ENCODE assay signal across 36 cellular contexts in the genomic region with DNA sequence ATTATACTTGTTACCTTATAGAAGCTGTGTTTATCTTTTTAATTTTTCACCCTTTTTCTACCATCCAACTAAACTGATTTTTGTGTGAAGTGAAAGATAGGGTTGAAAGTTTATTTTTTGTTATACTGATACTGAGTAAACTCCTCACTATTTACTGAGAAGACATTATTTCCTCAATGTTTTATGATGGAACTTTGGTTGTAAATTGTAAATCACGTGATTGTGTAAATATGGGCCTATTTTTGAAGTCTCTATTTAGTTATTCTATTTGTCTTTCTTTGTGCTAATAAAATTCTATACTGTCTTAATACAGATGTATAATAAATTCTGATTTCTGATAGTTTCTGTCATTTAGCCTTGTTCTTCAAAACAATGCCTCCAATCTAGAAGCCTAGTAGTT.
"Had no signal": no experiment of that assay in that cellular context is flagged by ENCODE, and none has a peak within 500 bp of the region (broad histone marks: within the 10 kb centered on the region; RNA-seq: fewer than 3 reads in every experiment).

No MANE protein-coding gene starts in this region.

- H3K36me3 Mint-ChIP-seq: activated CD8-positive, alpha-beta memory T cell treated with anti-CD3 and anti-CD28 coated beads, Interleukin-2, amount 10 ng/mL, durations not matched to agents 7 days and 5 days; activated naive CD4-positive, alpha-beta T cell treated with anti-CD3 and anti-CD28 coated beads, Interleukin-2, amount 10 ng/mL, durations not matched to agents 7 days and 5 days; activated naive CD4-positive, alpha-beta T cell treated with anti-CD3 and anti-CD28 coated beads, Interleukin-2, amount 50 U/mL, for 24 hours; activated naive CD8-positive, alpha-beta T cell; activated naive CD8-positive, alpha-beta T cell treated with anti-CD3 and anti-CD28 coated beads, Interleukin-2, amount 10 ng/mL, durations not matched to agents 7 days and 5 days; WTC11 had no signal

- ATAC-seq: activated CD4-positive, alpha-beta T cell treated with anti-CD3 and anti-CD28 coated beads for 36 hours; activated CD4-positive, CD25-positive, alpha-beta regulatory T cell treated with anti-CD3 and anti-CD28 coated beads, Interleukin-2, amount 50 U/mL, for 24 hours; activated CD8-positive, alpha-beta memory T cell treated with anti-CD3 and anti-CD28 coated beads, Interleukin-2, amount 10 ng/mL, durations not matched to agents 7 days and 5 days; activated CD8-positive, alpha-beta T cell treated with anti-CD3 and anti-CD28 coated beads, Interleukin-2, amount 10 ng/mL, durations not matched to agents 7 days and 5 days; activated naive CD8-positive, alpha-beta T cell treated with anti-CD3 and anti-CD28 coated beads, Interleukin-2, amount 50 U/mL, for 24 hours; activated T-cell treated with anti-CD3 and anti-CD28 coated beads, Interleukin-2, amount 50 U/mL, for 72 hours; activated T-helper 17 cell treated with anti-CD3 and anti-CD28 coated beads, Interleukin-2, amount 50 U/mL, for 72 hours; body of pancreas; WTC11 had no signal

- H3K27ac ChIP-seq: ascending aorta, body of pancreas, brain microvascular endothelial cell, breast epithelium, WERI-Rb-1 had no signal

- H3K27me3 Mint-ChIP-seq: activated CD4-positive, alpha-beta memory T cell treated with anti-CD3 and anti-CD28 coated beads, Interleukin-2, amount 10 ng/mL, durations not matched to agents 7 days and 5 days; activated CD4-positive, alpha-beta T cell treated with anti-CD3 and anti-CD28 coated beads for 36 hours; activated CD4-positive, alpha-beta T cell treated with anti-CD3 and anti-CD28 coated beads, Interleukin-2, amount 10 ng/mL, durations not matched to agents 7 days and 5 days; activated CD8-positive, alpha-beta memory T cell treated with anti-CD3 and anti-CD28 coated beads, Interleukin-2, amount 10 ng/mL, durations not matched to agents 7 days and 5 days; activated naive CD4-positive, alpha-beta T cell treated with anti-CD3 and anti-CD28 coated beads, Interleukin-2, amount 10 ng/mL, durations not matched to agents 7 days and 5 days; activated naive CD4-positive, alpha-beta T cell treated with anti-CD3 and anti-CD28 coated beads, Interleukin-2, amount 50 U/mL, for 24 hours; activated naive CD8-positive, alpha-beta T cell; activated naive CD8-positive, alpha-beta T cell treated with anti-CD3 and anti-CD28 coated beads, Interleukin-2, amount 10 ng/mL, durations not matched to agents 7 days and 5 days; activated naive CD8-positive, alpha-beta T cell treated with anti-CD3 and anti-CD28 coated beads, Interleukin-2, amount 50 U/mL, for 24 hours; activated T-cell treated with anti-CD3 and anti-CD28 coated beads, Interleukin-2, amount 50 U/mL, for 24 hours; activated T-helper 17 cell treated with anti-CD3 and anti-CD28 coated beads, Interleukin-2, amount 50 U/mL, for 72 hours had no signal

- H3K9me3 ChIP-seq: ascending aorta, body of pancreas, breast epithelium had no signal

- H3K27ac Mint-ChIP-seq: activated CD4-positive, alpha-beta memory T cell treated with anti-CD3 and anti-CD28 coated beads, Interleukin-2, amount 10 ng/mL, durations not matched to agents 7 days and 5 days; activated CD4-positive, alpha-beta T cell treated with anti-CD3 and anti-CD28 coated beads for 36 hours; activated CD4-positive, alpha-beta T cell treated with anti-CD3 and anti-CD28 coated beads, Interleukin-2, amount 10 ng/mL, durations not matched to agents 7 days and 5 days; activated CD8-positive, alpha-beta memory T cell treated with anti-CD3 and anti-CD28 coated beads, Interleukin-2, amount 10 ng/mL, durations not matched to agents 7 days and 5 days; activated CD8-positive, alpha-beta T cell treated with anti-CD3 and anti-CD28 coated beads, Interleukin-2, amount 10 ng/mL, durations not matched to agents 7 days and 5 days; activated naive CD4-positive, alpha-beta T cell treated with anti-CD3 and anti-CD28 coated beads, Interleukin-2, amount 10 ng/mL, durations not matched to agents 7 days and 5 days; activated naive CD4-positive, alpha-beta T cell treated with anti-CD3 and anti-CD28 coated beads, Interleukin-2, amount 50 U/mL, for 24 hours; activated naive CD8-positive, alpha-beta T cell; activated naive CD8-positive, alpha-beta T cell treated with anti-CD3 and anti-CD28 coated beads, Interleukin-2, amount 10 ng/mL, durations not matched to agents 7 days and 5 days; activated naive CD8-positive, alpha-beta T cell treated with anti-CD3 and anti-CD28 coated beads, Interleukin-2, amount 50 U/mL, for 24 hours; activated T-cell treated with anti-CD3 and anti-CD28 coated beads, Interleukin-2, amount 50 U/mL, for 24 hours; activated T-cell treated with anti-CD3 and anti-CD28 coated beads, Interleukin-2, amount 50 U/mL, for 72 hours; activated T-helper 1 cell treated with anti-CD3 and anti-CD28 coated beads, Interleukin-12 subunit alpha, Interleukin-12 subunit beta, Interleukin-2, Interleukin-4 antibody, amounts not matched to agents 30 ng/mL and 10 ng/mL and 1 ng/mL, durations not matched to agents 14 hours and 24 hours and 36 hours; activated T-helper 17 cell treated with anti-CD3 and anti-CD28 coated beads, Interleukin-2, amount 50 U/mL, for 72 hours; T-helper 2 cell treated with Interferon-gamma antibody and Interleukin-4, amounts not matched to agents 5 μg/mL and 100 μg/mL, for 36 hours; WTC11 had no signal

- H3K27me3 ChIP-seq: ascending aorta, body of pancreas, brain microvascular endothelial cell, breast epithelium had no signal

- H3K9me3 Mint-ChIP-seq: activated CD4-positive, alpha-beta T cell treated with anti-CD3 and anti-CD28 coated beads, Interleukin-2, amount 10 ng/mL, durations not matched to agents 7 days and 5 days; activated naive CD4-positive, alpha-beta T cell treated with anti-CD3 and anti-CD28 coated beads, Interleukin-2, amount 10 ng/mL, durations not matched to agents 7 days and 5 days; activated naive CD4-positive, alpha-beta T cell treated with anti-CD3 and anti-CD28 coated beads, Interleukin-2, amount 50 U/mL, for 24 hours; activated naive CD8-positive, alpha-beta T cell treated with anti-CD3 and anti-CD28 coated beads, Interleukin-2, amount 10 ng/mL, durations not matched to agents 7 days and 5 days; activated naive CD8-positive, alpha-beta T cell treated with anti-CD3 and anti-CD28 coated beads, Interleukin-2, amount 50 U/mL, for 24 hours; activated T-cell treated with anti-CD3 and anti-CD28 coated beads, Interleukin-2, amount 50 U/mL, for 24 hours; activated T-helper 1 cell treated with anti-CD3 and anti-CD28 coated beads, Interleukin-12 subunit alpha, Interleukin-12 subunit beta, Interleukin-2, Interleukin-4 antibody, amounts not matched to agents 30 ng/mL and 10 ng/mL and 1 ng/mL, durations not matched to agents 14 hours and 24 hours and 36 hours; activated T-helper 17 cell treated with anti-CD3 and anti-CD28 coated beads, Interleukin-2, amount 50 U/mL, for 72 hours; T-helper 2 cell treated with Interferon-gamma antibody and Interleukin-4, amounts not matched to agents 5 μg/mL and 100 μg/mL, for 36 hours; WTC11 had no signal

- DNase-seq: activated CD4-positive, alpha-beta memory T cell treated with anti-CD3 and anti-CD28 coated beads, Interleukin-2, amount 10 ng/mL, durations not matched to agents 7 days and 5 days; activated CD4-positive, alpha-beta T cell treated with anti-CD3 and anti-CD28 coated beads for 1 hour; activated CD4-positive, alpha-beta T cell treated with anti-CD3 and anti-CD28 coated beads for 36 hours; activated CD4-positive, alpha-beta T cell treated with anti-CD3 and anti-CD28 coated beads for 48 hours; activated CD4-positive, alpha-beta T cell treated with anti-CD3 and anti-CD28 coated beads, Interleukin-2, amount 10 ng/mL, durations not matched to agents 7 days and 5 days; activated CD4-positive, alpha-beta T cell treated with anti-CD3 and anti-CD28 coated beads, Interleukin-2, amount 50 U/mL, for 48 hours; activated CD4-positive, CD25-positive, alpha-beta regulatory T cell; activated CD8-positive, alpha-beta memory T cell treated with anti-CD3 and anti-CD28 coated beads for 24 hours; activated CD8-positive, alpha-beta memory T cell treated with anti-CD3 and anti-CD28 coated beads, Interleukin-2, amount 10 ng/mL, durations not matched to agents 7 days and 5 days; activated CD8-positive, alpha-beta memory T cell treated with anti-CD3 and anti-CD28 coated beads, Interleukin-2, amount 50 U/mL, for 48 hours; activated CD8-positive, alpha-beta T cell treated with anti-CD3 and anti-CD28 coated beads, Interleukin-2, amount 10 ng/mL, durations not matched to agents 7 days and 5 days; activated effector memory CD4-positive, alpha-beta T cell treated with anti-CD3 and anti-CD28 coated beads, Interleukin-2, amount 50 U/mL, for 16 hours; activated naive CD4-positive, alpha-beta T cell treated with anti-CD3 and anti-CD28 coated beads, Interleukin-2, amount 10 ng/mL, durations not matched to agents 7 days and 5 days; activated naive CD4-positive, alpha-beta T cell treated with Interleukin-2 at 50 U/mL for 16 hours; activated naive CD8-positive, alpha-beta T cell treated with anti-CD3 and anti-CD28 coated beads, Interleukin-2, amount 10 ng/mL, durations not matched to agents 7 days and 5 days; activated naive CD8-positive, alpha-beta T cell treated with anti-CD3 and anti-CD28 coated beads, Interleukin-2, amount 50 U/mL, for 24 hours; activated T-cell treated with anti-CD3 and anti-CD28 coated beads, Interleukin-2, amount 50 U/mL, for 24 hours; activated T-cell treated with anti-CD3 and anti-CD28 coated beads, Interleukin-2, amount 50 U/mL, for 72 hours; amygdala; anterior cingulate cortex; body of pancreas; brain microvascular endothelial cell; central memory CD4-positive, alpha-beta T cell; SW 1271; T-helper 2 cell; T-helper 9 cell; WERI-Rb-1 had no signal

- H3K4me1 Mint-ChIP-seq: activated CD4-positive, alpha-beta memory T cell treated with anti-CD3 and anti-CD28 coated beads, Interleukin-2, amount 10 ng/mL, durations not matched to agents 7 days and 5 days; activated CD4-positive, alpha-beta T cell treated with anti-CD3 and anti-CD28 coated beads for 36 hours; activated CD4-positive, alpha-beta T cell treated with anti-CD3 and anti-CD28 coated beads, Interleukin-2, amount 10 ng/mL, durations not matched to agents 7 days and 5 days; activated CD8-positive, alpha-beta memory T cell treated with anti-CD3 and anti-CD28 coated beads, Interleukin-2, amount 10 ng/mL, durations not matched to agents 7 days and 5 days; activated naive CD4-positive, alpha-beta T cell treated with anti-CD3 and anti-CD28 coated beads, Interleukin-2, amount 10 ng/mL, durations not matched to agents 7 days and 5 days; activated naive CD4-positive, alpha-beta T cell treated with anti-CD3 and anti-CD28 coated beads, Interleukin-2, amount 50 U/mL, for 24 hours; activated naive CD8-positive, alpha-beta T cell treated with anti-CD3 and anti-CD28 coated beads, Interleukin-2, amount 10 ng/mL, durations not matched to agents 7 days and 5 days; activated naive CD8-positive, alpha-beta T cell treated with anti-CD3 and anti-CD28 coated beads, Interleukin-2, amount 50 U/mL, for 24 hours; activated T-helper 17 cell treated with anti-CD3 and anti-CD28 coated beads, Interleukin-2, amount 50 U/mL, for 72 hours had no signal

- H3K4me3 ChIP-seq: ascending aorta, body of pancreas, breast epithelium had no signal

- H3K4me3 Mint-ChIP-seq: activated CD4-positive, alpha-beta memory T cell treated with anti-CD3 and anti-CD28 coated beads, Interleukin-2, amount 10 ng/mL, durations not matched to agents 7 days and 5 days; activated CD4-positive, alpha-beta T cell treated with anti-CD3 and anti-CD28 coated beads for 36 hours; activated CD4-positive, alpha-beta T cell treated with anti-CD3 and anti-CD28 coated beads, Interleukin-2, amount 10 ng/mL, durations not matched to agents 7 days and 5 days; activated CD8-positive, alpha-beta memory T cell treated with anti-CD3 and anti-CD28 coated beads, Interleukin-2, amount 10 ng/mL, durations not matched to agents 7 days and 5 days; activated CD8-positive, alpha-beta T cell treated with anti-CD3 and anti-CD28 coated beads, Interleukin-2, amount 10 ng/mL, durations not matched to agents 7 days and 5 days; activated naive CD4-positive, alpha-beta T cell treated with anti-CD3 and anti-CD28 coated beads, Interleukin-2, amount 10 ng/mL, durations not matched to agents 7 days and 5 days; activated naive CD4-positive, alpha-beta T cell treated with anti-CD3 and anti-CD28 coated beads, Interleukin-2, amount 50 U/mL, for 24 hours; activated naive CD8-positive, alpha-beta T cell; activated naive CD8-positive, alpha-beta T cell treated with anti-CD3 and anti-CD28 coated beads, Interleukin-2, amount 10 ng/mL, durations not matched to agents 7 days and 5 days; activated naive CD8-positive, alpha-beta T cell treated with anti-CD3 and anti-CD28 coated beads, Interleukin-2, amount 50 U/mL, for 24 hours; activated T-cell treated with anti-CD3 and anti-CD28 coated beads, Interleukin-2, amount 50 U/mL, for 24 hours; activated T-cell treated with anti-CD3 and anti-CD28 coated beads, Interleukin-2, amount 50 U/mL, for 72 hours; activated T-helper 1 cell treated with anti-CD3 and anti-CD28 coated beads, Interleukin-12 subunit alpha, Interleukin-12 subunit beta, Interleukin-2, Interleukin-4 antibody, amounts not matched to agents 30 ng/mL and 10 ng/mL and 1 ng/mL, durations not matched to agents 14 hours and 24 hours and 36 hours; activated T-helper 17 cell treated with anti-CD3 and anti-CD28 coated beads, Interleukin-2, amount 50 U/mL, for 72 hours; T-helper 2 cell treated with Interferon-gamma antibody and Interleukin-4, amounts not matched to agents 5 μg/mL and 100 μg/mL, for 36 hours; WTC11 had no signal

- H3K4me1 ChIP-seq: ascending aorta, body of pancreas, breast epithelium had no signal

- H3K36me3 ChIP-seq: ascending aorta, brain microvascular endothelial cell, breast epithelium, WERI-Rb-1 had no signal
